In genomic region chr1:35568975-35569395, GRCh38 we compare ENCODE assay signal across 8 cellular contexts. TPM values are rescaled to one million over a fixed set of nuclear protein-coding genes. Genes with fewer than 3 reads are reported as not detected.
DNase-seq lines count a peak whose midpoint lies in the region; ATAC-seq and TF ChIP-seq lines count a peak whose summit lies in the region.

No MANE protein-coding gene starts in this region.

- H3K27ac ChIP-seq in heart left ventricle: no peak overlapping the region

- H3K4me1 ChIP-seq in heart left ventricle: peaks cover 0 to 22% (median 8%) of the 10 kb centered on the region in 12 donors

- H3K4me3 ChIP-seq in GM06990 (replicated peaks; ENCODE audit: low read depth, low read length) (no peak overlapping the region), heart left ventricle (no peak overlapping the region)

- H3K9me3 ChIP-seq in heart left ventricle: no peaks in the 10 kb centered on the region

- ATAC-seq in heart left ventricle: peak; percentile 22 to 70 (median 59)
- ATAC-seq in HG03135 (IDR thresholded peaks at IDR 0.05; ENCODE audit: unreplicated experiment): no peak
- ATAC-seq in HG02973 (IDR thresholded peaks at IDR 0.05; ENCODE audit: unreplicated experiment): no peak

- TF ChIP-seq POLR2A in heart left ventricle (IDR thresholded peaks at IDR 0.05): no peak

- H3K27me3 ChIP-seq in GM06990 (replicated peaks; ENCODE audit: control insufficient read depth, insufficient read depth, low read length) (no peaks in the 10 kb centered on the region), heart left ventricle (peaks cover 12 to 45% (median 26%) of the 10 kb centered on the region in 9 donors)

- TF ChIP-seq CTCF in GM06990 (IDR thresholded peaks at IDR 0.05; ENCODE audit: insufficient read depth, low read length, poor library complexity, severe bottlenecking): peak; percentile 86
- TF ChIP-seq CTCF in heart left ventricle (IDR thresholded peaks at IDR 0.05): peak; percentile 71 to 88 (median 80)

- 20 to 33% (median 27%) methylated on average over 4 of the region's 4 CpGs for WGBS in heart left ventricle, 4 donors

- DNase-seq in GM06990 (ENCODE audit: extremely low read depth, insufficient read length) (no peak), MV-4-11 (lab: John Stamatoyannopoulos, UW) (peak; percentile 52), SW480 (ENCODE audit: low spot score) (peak; percentile 58), amniotic epithelial cell (ENCODE audit: low read depth) (peak; percentile 58), heart left ventricle (peak in 2 of 5 donors; percentile 49 to 58), putamen (ENCODE audit: low spot score) (peak; percentile 74)

- peaks cover 14% of the 10 kb centered on the region for H3K36me3 ChIP-seq in GM06990 (ENCODE audit: control insufficient read depth, insufficient read depth, low read length)
- peaks cover 0 to 25% (median 12%) of the 10 kb centered on the region in 9 donors for H3K36me3 ChIP-seq in heart left ventricle

- intact Hi-C loops in heart left ventricle (cut with DNase I): loop anchor here (1.0 to 10.0 kb wide), 11 partner anchors 117 to 374 kb away; partner anchors contain the start of gene SFPQ (in 1 of the 10)

RNA-seq across cellular contexts. Expression of gene TFAP2E, which starts 4.1 kb away (rescaled TPM):
- under 1 TPM in 6 of 9 donors, not detected in 3; 0.12 to 0.57 (median 0.41) TPM for total RNA-seq in heart left ventricle
- polyA plus RNA-seq in heart left ventricle: under 1 TPM; 0.15 to 0.17 TPM

RNA-seq across cellular contexts. Expression of gene NCDN, which starts 11.4 kb away (rescaled TPM):
- 10 to 100 TPM; 20.7 to 44.4 (median 35.3) TPM for total RNA-seq in heart left ventricle
- 10 to 100 TPM; 14.6 to 27.0 TPM for polyA plus RNA-seq in heart left ventricle

RNA-seq across cellular contexts. Expression of gene KIAA0319L, which starts 11.8 kb away (rescaled TPM):
- total RNA-seq in heart left ventricle: 100 to 1,000 TPM in 2 of 9 donors, 10 to 100 TPM in 7; 58.3 to 108 (median 78.3) TPM
- polyA plus RNA-seq in heart left ventricle: 10 to 100 TPM; 21.0 to 41.1 TPM

Comparison
In these comparisons a context has a peak if more than half of its experiments do, and no peak if none do; other contexts are left out.
1. ATAC-seq: peak in heart left ventricle (4 of 4); none in HG03135 (single experiment) and HG02973 (single experiment).